In the genomic region with DNA sequence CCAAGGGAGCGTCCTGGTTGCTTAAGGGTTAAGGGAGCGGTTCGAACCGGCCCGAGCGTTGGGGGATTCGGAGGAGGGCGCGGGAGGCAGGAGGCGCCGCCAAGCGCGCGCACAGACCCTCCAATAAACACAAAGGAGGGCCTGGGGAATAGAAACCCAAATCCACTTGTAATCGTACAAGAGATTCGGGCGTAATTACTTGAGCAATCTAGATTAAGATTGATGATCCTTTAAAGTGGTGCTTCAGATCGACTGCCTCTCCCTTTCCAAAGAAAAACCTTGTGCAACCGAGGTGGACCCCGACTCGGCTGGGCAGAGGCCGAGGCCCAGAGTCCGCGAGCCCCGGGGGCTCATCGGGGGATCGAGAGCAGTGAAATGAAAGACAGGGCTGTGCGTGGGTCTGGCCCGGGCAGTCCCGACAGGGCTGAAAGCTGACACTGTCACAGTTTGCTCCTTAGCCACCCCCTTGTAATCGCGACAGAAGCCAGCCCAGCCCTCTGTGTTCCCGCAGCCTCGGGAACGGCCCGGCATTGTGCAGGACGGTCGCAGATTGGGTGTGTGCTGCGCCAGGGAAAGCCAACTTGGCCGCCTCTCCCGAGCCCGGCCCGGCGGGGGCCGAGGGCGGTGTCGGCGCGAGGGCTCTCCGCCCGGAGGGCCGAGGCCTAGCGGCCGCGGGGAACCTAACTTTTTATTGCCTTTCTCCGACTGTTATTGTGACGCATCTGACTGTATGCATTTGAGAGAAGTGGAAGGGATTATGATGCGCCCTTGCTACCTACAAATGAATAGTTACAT, we compare ENCODE assay signal across 8 cellular contexts. TPM values are rescaled to one million over a fixed set of nuclear protein-coding genes. Genes with fewer than 3 reads are reported as not detected.
A peak's percentile ranks its signal among the peaks of the same experiment; 100 is the strongest.
DNase-seq lines count a peak whose midpoint lies in the region; ATAC-seq, FAIRE-seq and TF ChIP-seq lines count a peak whose summit lies in the region.

No MANE protein-coding gene starts in this region.

- no peak overlapping the region for H4K5ac ChIP-seq in H9 (ENCODE audit: insufficient read length, low read depth, low read length)

- H3K18ac ChIP-seq in H9 (ENCODE audit: insufficient read length, low read depth, low read length), result peak overlapping the region; percentile 32

- WGBS in H9 (ENCODE audit: extremely low coverage, insufficient read length, low lambda C conversion rate), result no CpG with 5 or more reads among the region's 58 CpGs

- H2BK15ac ChIP-seq in H9 (ENCODE audit: low read depth, low read length), result no peak overlapping the region

- H3K36me3 ChIP-seq in bronchial epithelial cell (ENCODE audit: control insufficient read depth, insufficient read depth, low read length), result no peaks in the 10 kb centered on the region
- H3K36me3 ChIP-seq in MM.1S (replicated peaks; ENCODE audit: insufficient read depth, low read length), result no peaks in the 10 kb centered on the region

- peak; percentile 83 for ATAC-seq in sciatic nerve
- ATAC-seq in HG03045 (IDR thresholded peaks at IDR 0.05; ENCODE audit: unreplicated experiment), result no peak
- ATAC-seq in HG03378 (IDR thresholded peaks at IDR 0.05; ENCODE audit: unreplicated experiment), result no peak
- ATAC-seq in HG03520 (IDR thresholded peaks at IDR 0.05; ENCODE audit: unreplicated experiment), result no peak

- H3K27me3 ChIP-seq in H9 (ENCODE audit: insufficient read depth, low read length), result peaks cover 35% of the 10 kb centered on the region
- H3K27me3 ChIP-seq in bronchial epithelial cell (ENCODE audit: control insufficient read depth, insufficient read depth, low read length), result peaks cover 2% of the 10 kb centered on the region
- H3K27me3 ChIP-seq in MM.1S (replicated peaks; ENCODE audit: insufficient read depth, low read length), result no peaks in the 10 kb centered on the region

- H3K79me2 ChIP-seq in H9 (ENCODE audit: insufficient read depth, low read length) (no peaks in the 10 kb centered on the region), MM.1S (ENCODE audit: low read length) (no peaks in the 10 kb centered on the region)

- no peaks in the 10 kb centered on the region for H3F3A ChIP-seq in MM.1S (ENCODE audit: insufficient read depth, low read length)

- peak overlapping the region; percentile 29 for H3K4me3 ChIP-seq in bronchial epithelial cell (ENCODE audit: low read depth, low read length)
- peak overlapping the region; percentile 61 for H3K4me3 ChIP-seq in iPS-18c (ENCODE audit: insufficient read depth, low read depth, low read length)
- H3K4me3 ChIP-seq in MM.1S (ENCODE audit: low read length), result no peak overlapping the region

- peak overlapping the region; percentile 76 to 85 for H3K4me3 Mint-ChIP-seq in H9

- H3K9me3 ChIP-seq in H9 (ENCODE audit: control insufficient read depth, low read depth, low read length) (no peaks in the 10 kb centered on the region), iPS-18c (ENCODE audit: control insufficient read depth, insufficient read depth, low read length) (no peaks in the 10 kb centered on the region), MM.1S (replicated peaks; ENCODE audit: insufficient read depth, low read length) (no peaks in the 10 kb centered on the region)

- no peak overlapping the region for H3K23ac ChIP-seq in H9 (ENCODE audit: insufficient read length, low read depth, low read length)

- H4K91ac ChIP-seq in H9 (ENCODE audit: insufficient read length, low read depth, low read length), result no peak overlapping the region

- FAIRE-seq in bronchial epithelial cell (lab: Jason Lieb, UNC), result no peak

- H3K4ac ChIP-seq in H9 (ENCODE audit: low read depth, low read length), result no peak overlapping the region

- no peak overlapping the region for H2AFZ ChIP-seq in H9 (ENCODE audit: low read length)
- no peak overlapping the region for H2AFZ ChIP-seq in MM.1S (ENCODE audit: low read length)

- intact Hi-C loops in sciatic nerve (cut with DNase I), result no loop called here

- H3K27ac Mint-ChIP-seq in H9, result 0 out of 7 replicates have a peak overlapping the region, but pooled peaks of 1 of the 3 experiments have one; percentile 61

- H3K36me3 Mint-ChIP-seq in H9 (ENCODE audit: insufficient read depth in 1 of 3, low read depth in 3 of 3), result no peaks in the 10 kb centered on the region

- H4K20me1 ChIP-seq in H9 (ENCODE audit: control insufficient read depth, insufficient read depth, insufficient read length), result no peaks in the 10 kb centered on the region
- no peaks in the 10 kb centered on the region for H4K20me1 ChIP-seq in MM.1S (ENCODE audit: insufficient read depth, low read length)

- H4K8ac ChIP-seq in H9 (replicated peaks; ENCODE audit: insufficient read length, low read depth, low read length), result no peak overlapping the region

- peaks cover 20% of the 10 kb centered on the region for H3K23me2 ChIP-seq in H9 (ENCODE audit: insufficient read length, low read depth, low read length, poor library complexity, severe bottlenecking)

- H3K9me3 Mint-ChIP-seq in H9, result no peaks in the 10 kb centered on the region; a peak in 1 of 5 replicates

- peaks cover 77% of the 10 kb centered on the region for H3K27me3 Mint-ChIP-seq in H9 (ENCODE audit: low read depth)

- H2BK120ac ChIP-seq in H9 (ENCODE audit: low read depth, low read length, poor library complexity, severe bottlenecking), result no peak overlapping the region

- no peak overlapping the region for H3T11ph ChIP-seq in H9 (ENCODE audit: low read length)

- peak overlapping the region; percentile 45 for H3K9ac ChIP-seq in H9 (ENCODE audit: extremely low read depth, insufficient read length, low read length)
- H3K9ac ChIP-seq in MM.1S (ENCODE audit: low read length), result no peak overlapping the region

- TF ChIP-seq CTCF in H9 (conservative IDR thresholded peaks at IDR 0.05) (no peak), bronchial epithelial cell (IDR thresholded peaks at IDR 0.05; ENCODE audit: insufficient read depth, low read length, severe bottlenecking) (no peak), MM.1S (IDR thresholded peaks at IDR 0.05; ENCODE audit: low read length) (no peak)

- no peak overlapping the region for H2BK5ac ChIP-seq in H9 (ENCODE audit: insufficient read length, low read length)

- no peak overlapping the region for H2AK5ac ChIP-seq in H9 (ENCODE audit: insufficient read length, low read length)

- H3K79me1 ChIP-seq in H9 (ENCODE audit: insufficient read depth, low read depth, low read length, poor library complexity, severe bottlenecking), result no peaks in the 10 kb centered on the region

- DNase-seq in H9 (peak; percentile 75), bronchial epithelial cell (ENCODE audit: low read depth) (no peak), sciatic nerve (ENCODE audit: low spot score) (peak; percentile 65), MM.1S (no peak)

- no peak overlapping the region for H3K56ac ChIP-seq in H9 (ENCODE audit: insufficient read length, low read depth, low read length)

- peak overlapping the region; percentile 88 for H3K14ac ChIP-seq in H9 (ENCODE audit: insufficient read depth, low read length)

- H3K4me1 Mint-ChIP-seq in H9, result peaks cover 36 to 47% of the 10 kb centered on the region in 2 experiments

- H3K4me2 ChIP-seq in H9 (ENCODE audit: insufficient read depth, insufficient read length, low read length), result peak overlapping the region; percentile 62
- no peak overlapping the region for H3K4me2 ChIP-seq in MM.1S (ENCODE audit: low read depth, low read length)

- H3K27ac ChIP-seq in H9 (ENCODE audit: insufficient read length, low read depth, low read length), result no peak overlapping the region
- no peak overlapping the region for H3K27ac ChIP-seq in MM.1S (ENCODE audit: low read length)

- peaks cover 2% of the 10 kb centered on the region; the same call in 1 of the 2 replicates for H3K4me1 ChIP-seq in H9 (ENCODE audit: insufficient read depth, low read length)
- H3K4me1 ChIP-seq in MM.1S (ENCODE audit: low read length), result no peaks in the 10 kb centered on the region

- H3K9me2 ChIP-seq in MM.1S (replicated peaks; ENCODE audit: insufficient read depth, low read length), result no peaks in the 10 kb centered on the region

- H2BK20ac ChIP-seq in H9 (ENCODE audit: low read depth, low read length, poor library complexity, severe bottlenecking), result no peak overlapping the region

- no peak overlapping the region for H2BK12ac ChIP-seq in H9 (ENCODE audit: insufficient read length, low read depth, low read length)

RNA-seq across cellular contexts. Expression of gene MAB21L1, which starts 5.6 kb away (rescaled TPM):
- total RNA-seq in H9 (2021), result not detected in 2 replicates
- not detected in 2 replicates for total RNA-seq in bronchial epithelial cell
- total RNA-seq in sciatic nerve, result 1.5 TPM

Comparison
In these comparisons a context has a peak if more than half of its experiments do, and no peak if none do; other contexts are left out.
1. DNase-seq: peak in H9 (single experiment) and sciatic nerve (single experiment); none in bronchial epithelial cell (single experiment) and MM.1S (single experiment).